ENCODE assay signal across 8 cellular contexts in the genomic region with DNA sequence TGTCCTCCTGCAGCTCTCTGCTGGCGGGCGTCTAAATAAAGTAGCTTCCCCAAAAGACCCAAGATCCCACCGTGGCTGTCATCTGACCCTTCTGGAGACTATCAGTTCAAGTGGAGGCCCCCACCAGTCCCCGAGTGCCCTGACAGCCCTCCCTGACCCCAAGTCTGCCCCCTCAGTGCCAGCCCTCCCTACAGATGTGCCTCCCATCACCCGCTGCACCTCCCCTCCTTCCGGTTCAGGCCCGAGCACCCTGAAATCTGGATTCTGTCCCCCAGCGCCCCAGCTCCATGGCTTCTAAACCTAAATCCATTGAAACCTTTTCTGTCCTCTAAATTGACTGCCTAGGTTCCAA. TPM values are rescaled to one million over a fixed set of nuclear protein-coding genes. Genes with fewer than 3 reads are reported as not detected.
DNase-seq lines count a peak whose midpoint lies in the region; ATAC-seq and TF ChIP-seq lines count a peak whose summit lies in the region.

No MANE protein-coding gene starts in this region.

- H3K27me3 ChIP-seq in ACC112 (ENCODE audit: insufficient read depth, low read length) (no peaks in the 10 kb centered on the region), foreskin keratinocyte (no peaks in the 10 kb centered on the region)

- H3K4me1 Mint-ChIP-seq in HFFc6 (ENCODE audit: low read depth), result peaks cover 27% of the 10 kb centered on the region
- peaks cover 43% of the 10 kb centered on the region for H3K4me1 Mint-ChIP-seq in activated CD8-positive, alpha-beta memory T cell treated with anti-CD3 and anti-CD28 coated beads, Interleukin-2, amount 10 ng/mL, durations not matched to agents 7 days and 5 days

- H3K36me3 ChIP-seq in ACC112 (ENCODE audit: insufficient read depth, low read length), result peaks cover 8% of the 10 kb centered on the region; the same call in 1 of the 2 replicates

- no peaks in the 10 kb centered on the region for H3K9me3 Mint-ChIP-seq in HFFc6
- no peaks in the 10 kb centered on the region for H3K9me3 Mint-ChIP-seq in activated CD8-positive, alpha-beta memory T cell treated with anti-CD3 and anti-CD28 coated beads, Interleukin-2, amount 10 ng/mL, durations not matched to agents 7 days and 5 days (ENCODE audit: low read depth)

- peak; percentile 66 for ATAC-seq in activated CD8-positive, alpha-beta memory T cell treated with anti-CD3 and anti-CD28 coated beads, Interleukin-2, amount 10 ng/mL, durations not matched to agents 7 days and 5 days
- peak; percentile 3 for ATAC-seq in foreskin keratinocyte

- no peak for TF ChIP-seq CTCF in HFFc6 (IDR thresholded peaks at IDR 0.05)
- no peak for TF ChIP-seq CTCF in foreskin keratinocyte (conservative IDR thresholded peaks at IDR 0.05)
- TF ChIP-seq CTCF in retinal pigment epithelial cell (conservative IDR thresholded peaks at IDR 0.05; ENCODE audit: low read depth, low read length), result no peak

- peak overlapping the region; percentile 78 for H3K27ac Mint-ChIP-seq in HFFc6
- peak overlapping the region; percentile 93 for H3K27ac Mint-ChIP-seq in activated CD8-positive, alpha-beta memory T cell treated with anti-CD3 and anti-CD28 coated beads, Interleukin-2, amount 10 ng/mL, durations not matched to agents 7 days and 5 days

- peaks cover 11% of the 10 kb centered on the region for H3K36me3 Mint-ChIP-seq in HFFc6 (ENCODE audit: low read depth)
- peaks cover 48% of the 10 kb centered on the region for H3K36me3 Mint-ChIP-seq in activated CD8-positive, alpha-beta memory T cell treated with anti-CD3 and anti-CD28 coated beads, Interleukin-2, amount 10 ng/mL, durations not matched to agents 7 days and 5 days

- H2AFZ ChIP-seq in ACC112 (ENCODE audit: low read length, unreplicated experiment), result peak overlapping the region; percentile 65

- CTCF ChIA-PET in activated CD8-positive, alpha-beta memory T cell treated with anti-CD3 and anti-CD28 coated beads, Interleukin-2, amount 10 ng/mL, durations not matched to agents 7 days and 5 days (lab: Charles Lee), result interaction anchor here (0.7 to 2.5 kb wide), 6 partner anchors 10 to 178 kb away, joined by 3 to 11 read pairs (median 6); no protein-coding TSS in a partner anchor

- peaks cover 5% of the 10 kb centered on the region for H3K27me3 Mint-ChIP-seq in HFFc6 (ENCODE audit: insufficient read depth)
- H3K27me3 Mint-ChIP-seq in activated CD8-positive, alpha-beta memory T cell treated with anti-CD3 and anti-CD28 coated beads, Interleukin-2, amount 10 ng/mL, durations not matched to agents 7 days and 5 days, result no peaks in the 10 kb centered on the region

- DNase-seq in HFFc6 (no peak), foreskin keratinocyte (no peak), retinal pigment epithelial cell (ENCODE audit: low read depth) (no peak), mucosa of gallbladder (ENCODE audit: low spot score) (no peak), NCI-H2227 (lab: John Stamatoyannopoulos, UW; ENCODE audit: unreplicated experiment) (no peak), mesenteric fat pad (ENCODE audit: low spot score) (no peak)
- peak; percentile 65 for DNase-seq in activated CD8-positive, alpha-beta memory T cell treated with anti-CD3 and anti-CD28 coated beads, Interleukin-2, amount 10 ng/mL, durations not matched to agents 7 days and 5 days

- H3K4me3 ChIP-seq in ACC112 (ENCODE audit: low read depth, low read length), result peak overlapping the region; percentile 83
- peak overlapping the region; percentile 72 for H3K4me3 ChIP-seq in retinal pigment epithelial cell (ENCODE audit: low read length)

- H3K4me3 Mint-ChIP-seq in HFFc6, result peak overlapping the region; percentile 95
- peak overlapping the region; percentile 89 for H3K4me3 Mint-ChIP-seq in activated CD8-positive, alpha-beta memory T cell treated with anti-CD3 and anti-CD28 coated beads, Interleukin-2, amount 10 ng/mL, durations not matched to agents 7 days and 5 days

- peaks cover 12% of the 10 kb centered on the region for H3K79me2 ChIP-seq in ACC112 (ENCODE audit: control insufficient read depth, insufficient read depth, low read length, unreplicated experiment)

- no peak overlapping the region; the same call in 1 of the 2 replicates for H3K27ac ChIP-seq in ACC112 (ENCODE audit: low read depth, low read length)
- H3K27ac ChIP-seq in foreskin keratinocyte, result peak overlapping the region; percentile 84

- H3K4me1 ChIP-seq in ACC112 (ENCODE audit: control insufficient read depth, insufficient read depth, low read length, unreplicated experiment) (peaks cover 6% of the 10 kb centered on the region), foreskin keratinocyte (peaks cover 4% of the 10 kb centered on the region)

RNA-seq across cellular contexts. Expression of a gene that starts 0.6 kb away (rescaled TPM):
- 10 to 100 TPM; 25.5 to 35.3 (median 29.5) TPM for total RNA-seq in HFFc6 (2021; fragmentation: NEBNext Ultra II Directional; extraction: Animal tissue kit (Norgen Biotek cat#: 25700))
- 10 to 100 TPM; 30.9 to 34.9 TPM for total RNA-seq in activated CD8-positive, alpha-beta memory T cell treated with anti-CD3 and anti-CD28 coated beads, Interleukin-2, amount 10 ng/mL, durations not matched to agents 7 days and 5 days
- total RNA-seq in foreskin keratinocyte (26.0 and 26.6 TPM in 2 replicates), mucosa of gallbladder (31.2 TPM), mesenteric fat pad (39.3 TPM)
- 20.8 and 23.3 TPM in 2 replicates for polyA plus RNA-seq in foreskin keratinocyte

RNA-seq across cellular contexts. Expression of a gene that starts 37.0 kb away (rescaled TPM):
- total RNA-seq in HFFc6 (2021; fragmentation: NEBNext Ultra II Directional; extraction: Animal tissue kit (Norgen Biotek cat#: 25700)), result 10 to 100 TPM in 5 of 6 experiments, 1 to 10 TPM in 1; 8.0 to 14.6 (median 11.0) TPM
- total RNA-seq in activated CD8-positive, alpha-beta memory T cell treated with anti-CD3 and anti-CD28 coated beads, Interleukin-2, amount 10 ng/mL, durations not matched to agents 7 days and 5 days, result 10 to 100 TPM; 45.8 to 54.9 TPM
- 8.4 and 10.9 TPM in 2 replicates for total RNA-seq in foreskin keratinocyte
- polyA plus RNA-seq in foreskin keratinocyte, result 11.3 and 11.8 TPM in 2 replicates
- total RNA-seq in mucosa of gallbladder, result 31.5 TPM
- 41.5 TPM for total RNA-seq in mesenteric fat pad

RNA-seq across cellular contexts. Expression of a gene that starts 58.0 kb away (rescaled TPM):
- total RNA-seq in HFFc6 (2021; fragmentation: NEBNext Ultra II Directional; extraction: Animal tissue kit (Norgen Biotek cat#: 25700)), result 10 to 100 TPM; 42.0 to 49.7 (median 43.6) TPM
- 10 to 100 TPM; 26.2 to 30.8 TPM for total RNA-seq in activated CD8-positive, alpha-beta memory T cell treated with anti-CD3 and anti-CD28 coated beads, Interleukin-2, amount 10 ng/mL, durations not matched to agents 7 days and 5 days
- total RNA-seq in foreskin keratinocyte, result 17.8 and 18.6 TPM in 2 replicates
- polyA plus RNA-seq in foreskin keratinocyte, result 8.3 and 8.4 TPM in 2 replicates
- total RNA-seq in mucosa of gallbladder, result 59.0 TPM
- 88.8 TPM for total RNA-seq in mesenteric fat pad
